Comparison of ENCODE assay signal across 11 cellular contexts in genomic region chr14:20998674-20999366, GRCh38. TPM values are rescaled to one million over a fixed set of nuclear protein-coding genes. Genes with fewer than 3 reads are reported as not detected.
DNase-seq lines count a peak whose midpoint lies in the region; ATAC-seq and TF ChIP-seq lines count a peak whose summit lies in the region.
"Had no signal": no experiment of that assay in that cellular context is flagged by ENCODE, and none has a peak within 500 bp of the region (broad histone marks: within the 10 kb centered on the region; RNA-seq: fewer than 3 reads in every experiment).

Gene SLC39A2, plus strand, starts transcription at chr14:20999293. Its CDS starts 154 bp downstream, at chr14:20999447.

- H3K27ac ChIP-seq in lung (ENCODE audit: low read depth in 1 of 2, low read length in 1 of 2), result no peak within 1 kb of the TSS

- no peaks in the 10 kb centered on the region for H3K27me3 ChIP-seq in lung (ENCODE audit: control insufficient read depth, insufficient read depth)

- no peak for TF ChIP-seq CTCF in choroid plexus epithelial cell (conservative IDR thresholded peaks at IDR 0.05; ENCODE audit: low read depth, low read length)
- no peak for TF ChIP-seq CTCF in lung (IDR thresholded peaks at IDR 0.05; ENCODE audit: control extremely low read depth, extremely low read depth)

- 53 to 79% methylated on average over 6 of the region's 6 CpGs for WGBS in lung, 2 donors

- ATAC-seq in activated naive CD4-positive, alpha-beta T cell treated with anti-CD3 and anti-CD28 coated beads, Interleukin-2, amount 50 U/mL, for 72 hours, result no peak
- ATAC-seq in lung (ENCODE audit: insufficient read depth, low FRiP score), result peak; percentile 77

- no peaks in the 10 kb centered on the region for H3K4me1 ChIP-seq in lung (ENCODE audit: control insufficient read depth in 2 of 2, insufficient read depth in 2 of 2, low read length in 2 of 2)

- DNase-seq in activated naive CD4-positive, alpha-beta T cell treated with anti-CD3 and anti-CD28 coated beads, Interleukin-2, amount 50 U/mL, for 72 hours (ENCODE audit: low spot score in 2 of 2), result no peak
- DNase-seq in activated naive CD4-positive, alpha-beta T cell treated with Interleukin-2 at 50 U/mL for 16 hours, result no peak
- DNase-seq in choroid plexus epithelial cell (ENCODE audit: low read depth) (peak; percentile 92), lung (ENCODE audit: low spot score) (peak; percentile 44), ureter (ENCODE audit: low spot score) (peak; percentile 72), NK-92 (lab: John Stamatoyannopoulos, UW; ENCODE audit: unreplicated experiment) (no peak), posterior cingulate gyrus (no peak), SW480 (ENCODE audit: low spot score) (no peak)
- DNase-seq: activated CD4-positive, alpha-beta T cell treated with anti-CD3 and anti-CD28 coated beads, Interleukin-2, amount 50 U/mL, for 1 hour; NCI-H187 treated with DMSO at 0.1 percent for 48 hours had no signal

- H3K9me3 ChIP-seq in lung (ENCODE audit: control insufficient read depth in 2 of 2, insufficient read depth in 1 of 2, low read length in 1 of 2), result no peaks in the 10 kb centered on the region

- no peaks in the 10 kb centered on the region for H3K9me3 Mint-ChIP-seq in activated naive CD4-positive, alpha-beta T cell treated with anti-CD3 and anti-CD28 coated beads, Interleukin-2, amount 50 U/mL, for 72 hours

- H3K4me3 ChIP-seq in choroid plexus epithelial cell (ENCODE audit: low read depth, low read length), result no peak within 1 kb of the TSS
- H3K4me3 ChIP-seq in lung, result no peak within 1 kb of the TSS

- peaks cover 25 to 30% of the 10 kb centered on the region in 2 donors for H3K36me3 ChIP-seq in lung (ENCODE audit: control insufficient read depth in 2 of 2, insufficient read depth in 2 of 2, low read length in 2 of 2)

- H3K27ac Mint-ChIP-seq in activated naive CD4-positive, alpha-beta T cell treated with anti-CD3 and anti-CD28 coated beads, Interleukin-2, amount 50 U/mL, for 72 hours, result peak within 1 kb of the TSS; percentile 23 to 26

- H3K36me3 Mint-ChIP-seq in activated naive CD4-positive, alpha-beta T cell treated with anti-CD3 and anti-CD28 coated beads, Interleukin-2, amount 50 U/mL, for 72 hours, result peaks cover 11% of the 10 kb centered on the region in 2 donors

- intact Hi-C loops in posterior cingulate gyrus (cut with DNase I), result no loop called here

RNA-seq across cellular contexts. Expression of gene SLC39A2, which starts in this region (rescaled TPM):
- total RNA-seq in activated naive CD4-positive, alpha-beta T cell treated with anti-CD3 and anti-CD28 coated beads, Interleukin-2, amount 50 U/mL, for 72 hours, result under 1 TPM in 1 of 2 donors, not detected in 1; 0.27 TPM
- total RNA-seq in lung, result not detected
- polyA plus RNA-seq in lung, result under 1 TPM; 0.02 to 0.08 TPM
- 0.83 TPM for total RNA-seq in ureter
- total RNA-seq: glomerular endothelial cell had no signal

Comparison
In these comparisons a context has a peak if more than half of its experiments do, and no peak if none do; other contexts are left out.
1. Peak in DNase-seq and ATAC-seq in lung; RNA of the gene not detected or under 1 TPM.
2. Peak in DNase-seq in ureter; RNA of the gene not detected or under 1 TPM.